ENCODE assay signal across 22 cellular contexts in the genomic region with DNA sequence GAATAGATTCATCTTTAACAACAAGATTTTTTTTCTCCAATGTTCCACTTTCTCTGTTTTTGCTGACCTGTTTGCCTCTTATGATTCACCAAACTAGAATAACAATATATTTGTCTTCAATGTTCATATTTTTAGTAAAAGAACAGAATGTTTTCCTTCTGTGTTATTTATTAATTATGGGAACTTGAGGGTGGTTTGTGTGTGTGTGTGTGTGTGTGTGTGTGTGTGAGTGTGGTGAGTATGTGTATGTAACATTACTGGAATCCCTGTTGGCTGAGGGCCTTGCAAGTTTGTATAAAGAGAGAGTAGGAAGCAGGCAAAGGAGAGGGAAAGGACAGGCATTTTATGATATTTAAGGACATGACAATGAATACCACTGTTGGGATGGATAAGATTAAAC. TPM values are rescaled to one million over a fixed set of nuclear protein-coding genes. Genes with fewer than 3 reads are reported as not detected.
DNase-seq lines count a peak whose midpoint lies in the region; TF ChIP-seq lines count a peak whose summit lies in the region.
"Had no signal": no experiment of that assay in that cellular context is flagged by ENCODE, and none has a peak within 500 bp of the region (broad histone marks: within the 10 kb centered on the region; RNA-seq: fewer than 3 reads in every experiment).

No MANE protein-coding gene starts in this region.

- no peak overlapping the region for H3K4me3 Mint-ChIP-seq in activated T-helper 1 cell treated with anti-CD3 and anti-CD28 coated beads, Interleukin-12 subunit alpha, Interleukin-12 subunit beta, Interleukin-2, Interleukin-4 antibody, amounts not matched to agents 30 ng/mL and 10 ng/mL and 1 ng/mL, durations not matched to agents 14 hours and 24 hours and 36 hours
- H3K4me3 Mint-ChIP-seq: activated CD4-positive, alpha-beta T cell treated with anti-CD3 and anti-CD28 coated beads, Interleukin-2, amount 10 ng/mL, durations not matched to agents 24 days and 14 days; CD4-positive, CD25-positive, alpha-beta regulatory T cell; immature natural killer cell; natural killer cell; T-cell had no signal

- CTCF ChIA-PET in HEK293T (lab: Yijun Ruan, JAX), result no interaction called here

- peaks cover 2% of the 10 kb centered on the region for H3K36me3 Mint-ChIP-seq in activated T-helper 1 cell treated with anti-CD3 and anti-CD28 coated beads, Interleukin-12 subunit alpha, Interleukin-12 subunit beta, Interleukin-2, Interleukin-4 antibody, amounts not matched to agents 30 ng/mL and 10 ng/mL and 1 ng/mL, durations not matched to agents 14 hours and 24 hours and 36 hours (ENCODE audit: low read depth)
- H3K36me3 Mint-ChIP-seq: CD4-positive, CD25-positive, alpha-beta regulatory T cell; natural killer cell had no signal

- no peak overlapping the region for H3K27ac Mint-ChIP-seq in activated T-helper 1 cell treated with anti-CD3 and anti-CD28 coated beads, Interleukin-12 subunit alpha, Interleukin-12 subunit beta, Interleukin-2, Interleukin-4 antibody, amounts not matched to agents 30 ng/mL and 10 ng/mL and 1 ng/mL, durations not matched to agents 14 hours and 24 hours and 36 hours
- H3K27ac Mint-ChIP-seq: activated CD4-positive, alpha-beta T cell treated with anti-CD3 and anti-CD28 coated beads, Interleukin-2, amount 10 ng/mL, durations not matched to agents 24 days and 14 days; CD4-positive, CD25-positive, alpha-beta regulatory T cell; immature natural killer cell; natural killer cell; T-cell had no signal

- POLR2A ChIA-PET in HEK293T (lab: Yijun Ruan, JAX), result no interaction called here

- DNase-seq in HCEC 1CT, result peak; percentile 50
- peak; percentile 87 to 91 for DNase-seq in cardiac fibroblast (ENCODE audit: low read depth in 2 of 2)
- DNase-seq in foreskin melanocyte, result peak; percentile 7
- DNase-seq in skeletal muscle cell (ENCODE audit: low read depth), result peak; percentile 67
- no peak for DNase-seq in HEK293T (ENCODE audit: extremely low spot score)
- DNase-seq in activated T-helper 1 cell treated with anti-CD3 and anti-CD28 coated beads, Interleukin-12 subunit alpha, Interleukin-12 subunit beta, Interleukin-2, Interleukin-4 antibody, amounts not matched to agents 30 ng/mL and 10 ng/mL and 1 ng/mL, durations not matched to agents 14 hours and 24 hours and 36 hours (ENCODE audit: low spot score), result no peak
- no peak for DNase-seq in activated CD4-positive, alpha-beta T cell treated with anti-CD3 and anti-CD28 coated beads for 4 hours
- no peak for DNase-seq in islet precursor cell
- DNase-seq: activated CD4-positive, alpha-beta T cell treated with anti-CD3 and anti-CD28 coated beads, Interleukin-2, amount 10 ng/mL, durations not matched to agents 24 days and 14 days; activated effector memory CD4-positive, alpha-beta T cell treated with Interleukin-2 at 50 U/mL for 16 hours; amniotic stem cell; CD4-positive, CD25-positive, alpha-beta regulatory T cell; colonic mucosa; heart left ventricle; immature natural killer cell; MG63; natural killer cell; NCI-H146; Right ventricle myocardium superior; stimulated activated CD8-positive, alpha-beta memory T cell treated with anti-CD3 and anti-CD28 coated beads, Interleukin-4, amount 100 ng/mL, for 48 hours; T-cell had no signal

- H3K4me1 Mint-ChIP-seq in activated T-helper 1 cell treated with anti-CD3 and anti-CD28 coated beads, Interleukin-12 subunit alpha, Interleukin-12 subunit beta, Interleukin-2, Interleukin-4 antibody, amounts not matched to agents 30 ng/mL and 10 ng/mL and 1 ng/mL, durations not matched to agents 14 hours and 24 hours and 36 hours (ENCODE audit: low read depth), result peaks cover 6% of the 10 kb centered on the region
- H3K4me1 Mint-ChIP-seq: immature natural killer cell, natural killer cell, T-cell had no signal

- H3K9me3 Mint-ChIP-seq in activated T-helper 1 cell treated with anti-CD3 and anti-CD28 coated beads, Interleukin-12 subunit alpha, Interleukin-12 subunit beta, Interleukin-2, Interleukin-4 antibody, amounts not matched to agents 30 ng/mL and 10 ng/mL and 1 ng/mL, durations not matched to agents 14 hours and 24 hours and 36 hours, result peaks cover 19% of the 10 kb centered on the region
- H3K9me3 Mint-ChIP-seq: natural killer cell had no signal

- no peak for TF ChIP-seq CTCF in cardiac fibroblast (IDR thresholded peaks at IDR 0.05; ENCODE audit: low read depth, low read length)

- intact Hi-C loops in activated T-helper 1 cell treated with anti-CD3 and anti-CD28 coated beads, Interleukin-12 subunit alpha, Interleukin-12 subunit beta, Interleukin-2, Interleukin-4 antibody, amounts not matched to agents 30 ng/mL and 10 ng/mL and 1 ng/mL, durations not matched to agents 14 hours and 24 hours and 36 hours (cut with micrococcal nuclease), result no loop called here

- H3K4me3 ChIP-seq in cardiac fibroblast (replicated peaks in 1 of 2; ENCODE audit: low read depth in 2 of 2, low read length in 2 of 2) (no peak overlapping the region), skeletal muscle cell (ENCODE audit: low read depth, low read length) (no peak overlapping the region)
- H3K4me3 ChIP-seq: colonic mucosa, GM12878, heart left ventricle, MG63 had no signal

- no peaks in the 10 kb centered on the region for H3K27me3 Mint-ChIP-seq in activated T-helper 1 cell treated with anti-CD3 and anti-CD28 coated beads, Interleukin-12 subunit alpha, Interleukin-12 subunit beta, Interleukin-2, Interleukin-4 antibody, amounts not matched to agents 30 ng/mL and 10 ng/mL and 1 ng/mL, durations not matched to agents 14 hours and 24 hours and 36 hours (ENCODE audit: insufficient read depth)
- H3K27me3 Mint-ChIP-seq: activated CD4-positive, alpha-beta T cell treated with anti-CD3 and anti-CD28 coated beads, Interleukin-2, amount 10 ng/mL, durations not matched to agents 24 days and 14 days; CD4-positive, CD25-positive, alpha-beta regulatory T cell; T-cell had no signal

TF ChIP-seq in HEK293T, 16 proteins besides CTCF, POLR2A, EP300 and RAD21:
- TF ChIP-seq HDGF (IDR thresholded peaks at IDR 0.05; ENCODE audit: borderline replicate concordance), result no peak
- no peak for TF ChIP-seq NFRKB (IDR thresholded peaks at IDR 0.05)
- no peak for TF ChIP-seq ELF4 (IDR thresholded peaks at IDR 0.05)
- no peak for TF ChIP-seq BHLHE40 (IDR thresholded peaks at IDR 0.05; ENCODE audit: borderline replicate concordance)
- no peak for TF ChIP-seq SP1 (IDR thresholded peaks at IDR 0.05)
- no peak for TF ChIP-seq L3MBTL2 (conservative IDR thresholded peaks at IDR 0.05)
- TF ChIP-seq SUZ12 (IDR thresholded peaks at IDR 0.05), result no peak
TF ChIP-seq in HEK293T: peak in this region for 0.

RNA-seq across cellular contexts. Expression of a gene that starts 13.8 kb away (rescaled TPM):
- 5.1 and 7.3 TPM in 2 replicates for total RNA-seq in activated T-helper 1 cell treated with anti-CD3 and anti-CD28 coated beads, Interleukin-12 subunit alpha, Interleukin-12 subunit beta, Interleukin-2, Interleukin-4 antibody, amounts not matched to agents 30 ng/mL and 10 ng/mL and 1 ng/mL, durations not matched to agents 14 hours and 24 hours and 36 hours

RNA-seq across cellular contexts. Expression of a gene that starts 13.9 kb away (rescaled TPM):
- 45.0 and 51.3 TPM in 2 replicates for total RNA-seq in activated T-helper 1 cell treated with anti-CD3 and anti-CD28 coated beads, Interleukin-12 subunit alpha, Interleukin-12 subunit beta, Interleukin-2, Interleukin-4 antibody, amounts not matched to agents 30 ng/mL and 10 ng/mL and 1 ng/mL, durations not matched to agents 14 hours and 24 hours and 36 hours

Comparison
In these comparisons a context has a peak if more than half of its experiments do, and no peak if none do; other contexts are left out.
1. DNase-seq: peak in HCEC 1CT (single experiment), cardiac fibroblast (2 of 2), foreskin melanocyte (single experiment) and skeletal muscle cell (single experiment); none in HEK293T (single experiment), activated T-helper 1 cell treated with anti-CD3 and anti-CD28 coated beads, Interleukin-12 subunit alpha, Interleukin-12 subunit beta, Interleukin-2, Interleukin-4 antibody, amounts not matched to agents 30 ng/mL and 10 ng/mL and 1 ng/mL, durations not matched to agents 14 hours and 24 hours and 36 hours (single experiment), activated CD4-positive, alpha-beta T cell treated with anti-CD3 and anti-CD28 coated beads for 4 hours (0 of 2) and islet precursor cell (single experiment).